25 cellular contexts compared by ENCODE assay signal in the genomic region with DNA sequence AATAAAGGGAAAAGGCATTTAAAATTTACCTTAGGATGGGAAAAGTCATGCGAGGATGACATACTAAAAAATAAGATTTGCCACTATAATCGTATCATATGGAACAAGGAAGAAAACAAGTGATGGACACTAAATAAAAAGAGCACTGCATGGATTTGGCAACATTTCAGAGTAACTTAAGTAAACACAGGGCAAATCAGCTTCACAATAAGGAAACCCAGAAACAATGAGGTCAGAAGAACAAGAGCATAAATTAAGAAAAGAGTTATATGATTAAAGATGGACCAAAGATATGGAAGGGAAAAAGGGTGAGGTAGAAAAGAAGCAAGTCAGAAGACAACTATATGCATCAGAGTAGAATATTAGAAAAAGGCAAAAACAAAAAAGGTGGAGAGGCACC. TPM values are rescaled to one million over a fixed set of nuclear protein-coding genes. Genes with fewer than 3 reads are reported as not detected.
"Had no signal": no experiment of that assay in that cellular context is flagged by ENCODE, and none has a peak within 500 bp of the region (broad histone marks: within the 10 kb centered on the region; RNA-seq: fewer than 3 reads in every experiment).

No MANE protein-coding gene starts in this region.

- H3K9me3 ChIP-seq: SK-N-SH had no signal

- DNase-seq: Karpas-422; KG1; MM.1S; NCI-H1048; NCI-H1105; NCI-H1436 treated with DMSO at 0.1 percent for 48 hours; NCI-H1694; NCI-H187 treated with DMSO at 0.1 percent for 48 hours; NCI-H2029 treated with DMSO at 0.1 percent for 48 hours; NCI-H2171 treated with DMSO at 0.1 percent for 48 hours; NCI-H345; NCI-H446 treated with DMSO at 0.1 percent for 48 hours; NCI-H510A treated with DMSO at 0.1 percent for 48 hours; NCI-H526; NCI-H748 treated with DMSO at 0.1 percent for 48 hours; NK-92 treated with Interleukin-12 subunit alpha and Interleukin-12 subunit beta, amount 100 ng/mL, for 24 hours; PC-3; SHP77; SK-N-SH; SW 1271; T-helper 1 cell had no signal

- H3K4me2 ChIP-seq: SK-N-SH had no signal

- ATAC-seq: Panc1, PC-3 had no signal

- H3K27ac ChIP-seq: HL-60, RWPE1 had no signal

- H3K9ac ChIP-seq: SK-N-SH had no signal

RNA-seq across cellular contexts. Expression of a gene that starts 29.7 kb away (rescaled TPM):
- total RNA-seq: SK-MEL-5 had no signal
